In the genomic region with DNA sequence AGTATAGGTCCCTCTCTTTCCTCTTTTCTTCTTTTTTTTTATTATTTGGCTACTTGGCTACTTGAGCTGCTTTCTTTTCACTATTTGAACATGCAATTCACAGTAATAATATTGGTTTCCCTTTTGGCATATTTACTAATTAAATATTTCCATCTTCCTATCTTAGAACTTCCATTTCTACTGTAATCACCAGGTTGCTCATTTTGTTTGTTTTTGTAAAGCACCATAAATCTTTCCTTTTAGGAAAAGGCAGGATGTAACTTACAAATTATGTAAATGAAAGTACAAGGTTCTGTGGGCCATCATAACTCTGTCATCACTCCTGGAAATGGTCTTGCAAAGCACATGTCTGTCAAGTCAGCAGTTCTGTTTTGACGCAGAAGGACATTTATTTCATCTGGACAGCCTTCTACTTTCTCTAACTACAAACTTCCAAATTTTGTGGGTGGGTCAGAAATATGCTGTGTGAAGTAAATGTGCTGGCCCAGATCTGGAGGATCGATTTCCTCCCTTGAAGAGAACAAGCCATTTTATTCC, we compare ENCODE assay signal across 9 cellular contexts.
DNase-seq lines count a peak whose midpoint lies in the region; ATAC-seq, FAIRE-seq and TF ChIP-seq lines count a peak whose summit lies in the region.
"Had no signal": no experiment of that assay in that cellular context is flagged by ENCODE, and none has a peak within 500 bp of the region (broad histone marks: within the 10 kb centered on the region; RNA-seq: fewer than 3 reads in every experiment).

No MANE protein-coding gene starts in this region.

- DNase-seq in A549 (ENCODE audit: low read depth in 1 of 2, low spot score in 1 of 2) (no peak), NCI-H460 (ENCODE audit: extremely low read depth, low read depth) (peak; percentile 14), endothelial cell of umbilical vein (ENCODE audit: low read depth, low spot score) (peak; percentile 78)
- DNase-seq: CD4-positive, CD25-positive, alpha-beta regulatory T cell had no signal

- no peaks in the 10 kb centered on the region for H3K9me3 ChIP-seq in A549
- H3K9me3 ChIP-seq in endothelial cell of umbilical vein (replicated peaks; ENCODE audit: control insufficient read depth, insufficient read depth, low read length): no peaks in the 10 kb centered on the region
- H3K9me3 ChIP-seq in muscle layer of colon (ENCODE audit: low read length): no peaks in the 10 kb centered on the region

- POLR2A ChIA-PET in A549 (lab: Yijun Ruan, JAX): no interaction called here
- POLR2A ChIA-PET in endothelial cell of umbilical vein (lab: Charles Lee): no interaction called here

- no peak for TF ChIP-seq CTCF in A549 (IDR thresholded peaks at IDR 0.05)
- TF ChIP-seq CTCF in endothelial cell of umbilical vein (IDR thresholded peaks at IDR 0.05; ENCODE audit: extremely low read depth in 1 of 2, insufficient read depth in 1 of 2, low read depth in 1 of 2, low read length in 2 of 2): no peak

- no peak for TF ChIP-seq POLR2A in A549 (IDR thresholded peaks at IDR 0.05; ENCODE audit: low read length)
- no peak for TF ChIP-seq POLR2A in endothelial cell of umbilical vein (IDR thresholded peaks at IDR 0.05; ENCODE audit: low read depth, low read length)

- peaks cover 17% of the 10 kb centered on the region for H3K4me1 ChIP-seq in A549
- H3K4me1 ChIP-seq in endothelial cell of umbilical vein (ENCODE audit: control insufficient read depth, extremely low read depth, insufficient read depth, low read length): peaks cover 21% of the 10 kb centered on the region
- peaks cover 13% of the 10 kb centered on the region for H3K4me1 ChIP-seq in muscle layer of colon (ENCODE audit: insufficient read depth, low read length)

- intact Hi-C loops in endothelial cell of umbilical vein (cut with micrococcal nuclease): loop anchor here (5.0 kb wide), 2 partner anchors 175 to 375 kb away; no protein-coding TSS in a partner anchor

- H3K27ac ChIP-seq in A549: peak overlapping the region; percentile 58 to 77; a peak in 5 of 6 replicates
- H3K27ac ChIP-seq in endothelial cell of umbilical vein (ENCODE audit: insufficient read depth, low read depth, low read length): peak overlapping the region; percentile 1
- peak overlapping the region; percentile 53 for H3K27ac ChIP-seq in muscle layer of colon (ENCODE audit: low read depth, low read length)

- peak overlapping the region; percentile 70 for H3K4me2 ChIP-seq in A549
- H3K4me2 ChIP-seq in endothelial cell of umbilical vein (ENCODE audit: insufficient read depth, low read length): peak overlapping the region; percentile 64

- H3K4me3 ChIP-seq in A549 (no peak overlapping the region), endothelial cell of umbilical vein (replicated peaks in 1 of 3; ENCODE audit: insufficient read depth in 1 of 3, low read depth in 1 of 3, low read length in 3 of 3) (peak overlapping the region in 1 of 3 experiments; percentile 52), muscle layer of colon (ENCODE audit: low read depth in 1 of 2, low read length in 2 of 2) (peak overlapping the region in 1 of 2 donors; percentile 59)

- ATAC-seq in A549 (no peak), HG03432 (IDR thresholded peaks at IDR 0.05; ENCODE audit: unreplicated experiment) (no peak), GM19395 (IDR thresholded peaks at IDR 0.05; ENCODE audit: unreplicated experiment) (no peak), GM19351 (IDR thresholded peaks at IDR 0.05; ENCODE audit: unreplicated experiment) (no peak), HG02852 (IDR thresholded peaks at IDR 0.05; ENCODE audit: unreplicated experiment) (no peak)

- FAIRE-seq in A549 (lab: Jason Lieb, UNC) (no peak), endothelial cell of umbilical vein (lab: Jason Lieb, UNC) (peak; percentile 81)

- H3K9me1 ChIP-seq in endothelial cell of umbilical vein (replicated peaks; ENCODE audit: control insufficient read depth, extremely low read depth, insufficient read depth, low read length): no peaks in the 10 kb centered on the region

- WGBS in A549 (ENCODE audit: missing lambda C conversion rate): 85% methylated on average over 2 of the region's 2 CpGs

- H3K36me3 ChIP-seq in endothelial cell of umbilical vein (ENCODE audit: control insufficient read depth in 2 of 2, extremely low read depth in 1 of 2, insufficient read depth in 2 of 2, low read length in 2 of 2) (no peaks in the 10 kb centered on the region), muscle layer of colon (ENCODE audit: insufficient read depth, low read length) (no peaks in the 10 kb centered on the region)

- H3K79me2 ChIP-seq in endothelial cell of umbilical vein (ENCODE audit: control insufficient read depth, insufficient read depth, low read length): no peaks in the 10 kb centered on the region

- H2AFZ ChIP-seq in endothelial cell of umbilical vein (ENCODE audit: low read depth, low read length): peak overlapping the region; percentile 81

- no peaks in the 10 kb centered on the region for H4K20me1 ChIP-seq in endothelial cell of umbilical vein (replicated peaks; ENCODE audit: control insufficient read depth, extremely low read depth, insufficient read depth, low read length)

- no peak for TF ChIP-seq EP300 in A549 (IDR thresholded peaks at IDR 0.05)

- no peak for TF ChIP-seq RAD21 in A549 (conservative IDR thresholded peaks at IDR 0.05 in 1 of 2, IDR thresholded peaks at IDR 0.05 in 1 of 2)

- peak overlapping the region; percentile 53 for H3K9ac ChIP-seq in endothelial cell of umbilical vein (replicated peaks; ENCODE audit: extremely low read depth, insufficient read depth, low read length)
- H3K9ac ChIP-seq in muscle layer of colon (ENCODE audit: low read length): no peak overlapping the region

- H3K27me3 ChIP-seq in endothelial cell of umbilical vein (ENCODE audit: control insufficient read depth in 2 of 2, insufficient read depth in 2 of 2, low read length in 2 of 2) (no peaks in the 10 kb centered on the region), muscle layer of colon (ENCODE audit: control insufficient read depth in 1 of 2, insufficient read depth in 2 of 2, low read length in 2 of 2) (no peaks in the 10 kb centered on the region)

- CTCF ChIA-PET in A549 (lab: Yijun Ruan, JAX) (no interaction called here), endothelial cell of umbilical vein (lab: Charles Lee) (interaction anchor here (1.1 to 1.6 kb wide), 7 partner anchors 10 to 133 kb away, joined by 3 to 7 read pairs (median 5); no protein-coding TSS in a partner anchor)

- no TSS peak for BruUV-seq in endothelial cell of umbilical vein (replicated peaks; lab: Mats Ljungman, UMichigan)

- dilution Hi-C loops in endothelial cell of umbilical vein (cut with MboI; ENCODE audit: extremely low pct_ligation_motif_present, low sequenced_read_pairs): no loop called here

TF ChIP-seq in A549, 52 proteins besides CTCF, POLR2A, EP300 and RAD21:
- TF ChIP-seq MAFK (IDR thresholded peaks at IDR 0.05; ENCODE audit: partially characterized antibody) (peak; percentile 74), ZSCAN20 (CRISPR knock-in tag; IDR thresholded peaks at IDR 0.05) (no peak)
- TF ChIP-seq, protein P1, sequence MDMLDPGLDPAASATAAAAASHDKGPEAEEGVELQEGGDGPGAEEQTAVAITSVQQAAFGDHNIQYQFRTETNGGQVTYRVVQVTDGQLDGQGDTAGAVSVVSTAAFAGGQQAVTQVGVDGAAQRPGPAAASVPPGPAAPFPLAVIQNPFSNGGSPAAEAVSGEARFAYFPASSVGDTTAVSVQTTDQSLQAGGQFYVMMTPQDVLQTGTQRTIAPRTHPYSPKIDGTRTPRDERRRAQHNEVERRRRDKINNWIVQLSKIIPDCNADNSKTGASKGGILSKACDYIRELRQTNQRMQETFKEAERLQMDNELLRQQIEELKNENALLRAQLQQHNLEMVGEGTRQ (IDR thresholded peaks at IDR 0.05): no peak

TF ChIP-seq in endothelial cell of umbilical vein, 7 proteins besides CTCF, POLR2A, EP300 and RAD21:
- TF ChIP-seq MYC (IDR thresholded peaks at IDR 0.05; ENCODE audit: low read depth, low read length) (no peak), JUN (IDR thresholded peaks at IDR 0.05; ENCODE audit: borderline replicate concordance, insufficient read depth, insufficient read length, low read depth) (no peak), POLR2AphosphoS5 (IDR thresholded peaks at IDR 0.05; ENCODE audit: insufficient read depth, low read depth, low read length) (no peak), GATA2 (IDR thresholded peaks at IDR 0.05; ENCODE audit: insufficient read depth, insufficient read length, low read depth, low read length) (no peak), FOS (IDR thresholded peaks at IDR 0.05; ENCODE audit: borderline replicate concordance, insufficient read depth, low read length) (no peak), EZH2 (IDR thresholded peaks at IDR 0.05; ENCODE audit: borderline replicate concordance, low read depth, low read length, severe bottlenecking) (no peak)
- TF ChIP-seq, protein P2, sequence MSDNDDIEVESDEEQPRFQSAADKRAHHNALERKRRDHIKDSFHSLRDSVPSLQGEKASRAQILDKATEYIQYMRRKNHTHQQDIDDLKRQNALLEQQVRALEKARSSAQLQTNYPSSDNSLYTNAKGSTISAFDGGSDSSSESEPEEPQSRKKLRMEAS (IDR thresholded peaks at IDR 0.05; ENCODE audit: insufficient read depth, insufficient read length): no peak

Comparison
In these comparisons a context has a peak if more than half of its experiments do, and no peak if none do; other contexts are left out.
1. DNase-seq: peak in NCI-H460 (single experiment) and endothelial cell of umbilical vein (single experiment); none in A549 (0 of 2).
2. H3K27ac ChIP-seq: peak in every context shown above with its lines; median percentile 68 in A549; 53 in muscle layer of colon; 1 in endothelial cell of umbilical vein.